Comparison of ENCODE assay signal across 15 cellular contexts in the genomic region with DNA sequence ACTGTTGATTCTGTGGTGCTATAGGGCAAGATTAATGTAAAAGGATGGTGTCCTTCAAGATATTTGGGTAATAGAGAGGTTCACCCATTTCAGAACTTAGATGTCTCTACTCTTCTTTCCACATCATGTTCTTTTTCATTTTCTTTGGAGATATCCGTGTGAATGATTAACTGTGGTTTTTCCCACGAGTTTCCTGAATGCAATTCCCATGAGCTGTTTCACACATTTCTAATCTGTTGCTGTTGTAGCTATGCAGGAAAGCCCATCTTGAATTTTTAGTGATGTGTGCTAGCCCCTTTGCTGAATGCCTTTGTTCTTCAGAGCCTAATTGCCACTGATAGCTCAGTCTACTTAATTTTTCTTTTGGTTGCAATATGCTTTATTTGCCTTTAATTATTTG. TPM values are rescaled to one million over a fixed set of nuclear protein-coding genes. Genes with fewer than 3 reads are reported as not detected.
DNase-seq lines count a peak whose midpoint lies in the region; ATAC-seq, FAIRE-seq and TF ChIP-seq lines count a peak whose summit lies in the region.
"Had no signal": no experiment of that assay in that cellular context is flagged by ENCODE, and none has a peak within 500 bp of the region (broad histone marks: within the 10 kb centered on the region; RNA-seq: fewer than 3 reads in every experiment).

No MANE protein-coding gene starts in this region.

- H3K27ac Mint-ChIP-seq in activated naive CD8-positive, alpha-beta T cell treated with anti-CD3 and anti-CD28 coated beads for 36 hours, result peak overlapping the region; percentile 13
- no peak overlapping the region for H3K27ac Mint-ChIP-seq in activated naive CD8-positive, alpha-beta T cell treated with anti-CD3 and anti-CD28 coated beads, Interleukin-2, amount 50 U/mL, for 24 hours
- H3K27ac Mint-ChIP-seq in astrocyte (ENCODE audit: unreplicated experiment), result peak overlapping the region; percentile 87

- no peak overlapping the region for H2AFZ ChIP-seq in astrocyte (ENCODE audit: low read depth, low read length)

- peak overlapping the region; percentile 50 for H3K27ac ChIP-seq in astrocyte (ENCODE audit: low read depth, low read length)
- H3K27ac ChIP-seq: epithelial cell of prostate, spleen had no signal

- peaks cover 3% of the 10 kb centered on the region for H3K9me3 Mint-ChIP-seq in activated naive CD8-positive, alpha-beta T cell treated with anti-CD3 and anti-CD28 coated beads for 36 hours
- H3K9me3 Mint-ChIP-seq in activated naive CD8-positive, alpha-beta T cell treated with anti-CD3 and anti-CD28 coated beads, Interleukin-2, amount 50 U/mL, for 24 hours, result no peaks in the 10 kb centered on the region
- no peaks in the 10 kb centered on the region for H3K9me3 Mint-ChIP-seq in astrocyte (ENCODE audit: unreplicated experiment)
- H3K9me3 Mint-ChIP-seq: naive thymus-derived CD8-positive, alpha-beta T cell had no signal

- peak overlapping the region; percentile 22 for H3K9ac ChIP-seq in astrocyte (ENCODE audit: low read length)

- no peak for DNase-seq in activated naive CD8-positive, alpha-beta T cell treated with anti-CD3 and anti-CD28 coated beads for 36 hours
- DNase-seq in activated naive CD8-positive, alpha-beta T cell treated with anti-CD3 and anti-CD28 coated beads, Interleukin-2, amount 50 U/mL, for 24 hours, result no peak
- peak; percentile 76 for DNase-seq in astrocyte (ENCODE audit: low read depth)
- DNase-seq in fibroblast of villous mesenchyme (ENCODE audit: low read depth), result peak; percentile 86
- DNase-seq in skeletal muscle cell (ENCODE audit: low read depth), result peak; percentile 9
- no peak for DNase-seq in Right ventricle myocardium superior
- no peak for DNase-seq in activated effector memory CD4-positive, alpha-beta T cell treated with Interleukin-2 at 50 U/mL for 16 hours
- DNase-seq: DMS153; naive thymus-derived CD8-positive, alpha-beta T cell; NCI-H1092; NCI-H510A; spleen had no signal

- TF ChIP-seq CTCF in astrocyte (IDR thresholded peaks at IDR 0.05; ENCODE audit: insufficient read depth, low read depth, low read length) (no peak), fibroblast of villous mesenchyme (IDR thresholded peaks at IDR 0.05; ENCODE audit: insufficient read depth, low read depth, low read length) (no peak)

- H3K27me3 Mint-ChIP-seq in activated naive CD8-positive, alpha-beta T cell treated with anti-CD3 and anti-CD28 coated beads for 36 hours, result no peaks in the 10 kb centered on the region
- H3K27me3 Mint-ChIP-seq in activated naive CD8-positive, alpha-beta T cell treated with anti-CD3 and anti-CD28 coated beads, Interleukin-2, amount 50 U/mL, for 24 hours, result no peaks in the 10 kb centered on the region
- H3K27me3 Mint-ChIP-seq in astrocyte (ENCODE audit: low read depth, unreplicated experiment), result no peaks in the 10 kb centered on the region
- H3K27me3 Mint-ChIP-seq: naive thymus-derived CD8-positive, alpha-beta T cell had no signal

- H3K4me3 ChIP-seq in astrocyte (ENCODE audit: insufficient read depth, low read depth, low read length) (no peak overlapping the region), fibroblast of villous mesenchyme (ENCODE audit: low read depth, low read length) (no peak overlapping the region), skeletal muscle cell (ENCODE audit: low read depth, low read length) (no peak overlapping the region)
- H3K4me3 ChIP-seq: spleen had no signal

- intact Hi-C loops in Right ventricle myocardium superior (cut with DNase I), result no loop called here

- no peak for FAIRE-seq in astrocyte (lab: Jason Lieb, UNC)
- FAIRE-seq: A204.1 had no signal

- peaks cover 5% of the 10 kb centered on the region for H3K36me3 ChIP-seq in astrocyte (ENCODE audit: insufficient read depth, low read length)

- no peaks in the 10 kb centered on the region for H3K9me3 ChIP-seq in astrocyte (ENCODE audit: insufficient read depth, low read depth, low read length)
- H3K9me3 ChIP-seq: spleen had no signal

- H3K4me3 Mint-ChIP-seq in activated naive CD8-positive, alpha-beta T cell treated with anti-CD3 and anti-CD28 coated beads for 36 hours, result no peak overlapping the region
- no peak overlapping the region for H3K4me3 Mint-ChIP-seq in activated naive CD8-positive, alpha-beta T cell treated with anti-CD3 and anti-CD28 coated beads, Interleukin-2, amount 50 U/mL, for 24 hours
- peak overlapping the region; percentile 15 for H3K4me3 Mint-ChIP-seq in astrocyte (ENCODE audit: unreplicated experiment)
- H3K4me3 Mint-ChIP-seq: naive thymus-derived CD8-positive, alpha-beta T cell had no signal

- peaks cover 29% of the 10 kb centered on the region for H3K79me2 ChIP-seq in astrocyte (ENCODE audit: insufficient read depth, low read length)

- H3K4me1 Mint-ChIP-seq in activated naive CD8-positive, alpha-beta T cell treated with anti-CD3 and anti-CD28 coated beads for 36 hours, result peaks cover 14% of the 10 kb centered on the region
- peaks cover 17% of the 10 kb centered on the region for H3K4me1 Mint-ChIP-seq in activated naive CD8-positive, alpha-beta T cell treated with anti-CD3 and anti-CD28 coated beads, Interleukin-2, amount 50 U/mL, for 24 hours
- H3K4me1 Mint-ChIP-seq in astrocyte (ENCODE audit: low read depth, unreplicated experiment), result peaks cover 44% of the 10 kb centered on the region

- H3K4me1 ChIP-seq in astrocyte (ENCODE audit: insufficient read depth, low read length), result peaks cover 14% of the 10 kb centered on the region

- H3K36me3 Mint-ChIP-seq in activated naive CD8-positive, alpha-beta T cell treated with anti-CD3 and anti-CD28 coated beads for 36 hours, result peaks cover 15% of the 10 kb centered on the region
- peaks cover 12% of the 10 kb centered on the region for H3K36me3 Mint-ChIP-seq in activated naive CD8-positive, alpha-beta T cell treated with anti-CD3 and anti-CD28 coated beads, Interleukin-2, amount 50 U/mL, for 24 hours (ENCODE audit: low read depth)
- H3K36me3 Mint-ChIP-seq in astrocyte (ENCODE audit: low read depth, unreplicated experiment), result peaks cover 4% of the 10 kb centered on the region

- H3K27me3 ChIP-seq in astrocyte (ENCODE audit: insufficient read depth, low read length), result no peaks in the 10 kb centered on the region
- H3K27me3 ChIP-seq: spleen had no signal

- ATAC-seq in activated naive CD8-positive, alpha-beta T cell treated with anti-CD3 and anti-CD28 coated beads, Interleukin-2, amount 50 U/mL, for 24 hours, result no peak
- ATAC-seq in HG02623 (IDR thresholded peaks at IDR 0.05; ENCODE audit: unreplicated experiment) (no peak), Right ventricle myocardium superior (ENCODE audit: poor library complexity) (no peak)
- ATAC-seq: naive thymus-derived CD8-positive, alpha-beta T cell had no signal

- H4K20me1 ChIP-seq in astrocyte (ENCODE audit: insufficient read depth, low read length), result peaks cover 14% of the 10 kb centered on the region

- H3K4me2 ChIP-seq in astrocyte (ENCODE audit: low read length), result peak overlapping the region; percentile 43

RNA-seq across cellular contexts. Expression of a gene that starts 27.6 kb away (rescaled TPM):
- total RNA-seq in activated naive CD8-positive, alpha-beta T cell treated with anti-CD3 and anti-CD28 coated beads for 36 hours, result 10 to 100 TPM; 25.2 to 27.7 TPM
- total RNA-seq in astrocyte, result 53.1 and 54.5 TPM in 2 replicates
- total RNA-seq in fibroblast of villous mesenchyme, result 26.7 and 34.5 TPM in 2 replicates
- 30.4 TPM for total RNA-seq in Right ventricle myocardium superior

Comparison
In these comparisons a context has a peak if more than half of its experiments do, and no peak if none do; other contexts are left out.
1. DNase-seq: peak in astrocyte (single experiment), fibroblast of villous mesenchyme (single experiment) and skeletal muscle cell (single experiment); none in activated naive CD8-positive, alpha-beta T cell treated with anti-CD3 and anti-CD28 coated beads for 36 hours (single experiment), activated naive CD8-positive, alpha-beta T cell treated with anti-CD3 and anti-CD28 coated beads, Interleukin-2, amount 50 U/mL, for 24 hours (single experiment), Right ventricle myocardium superior (single experiment) and activated effector memory CD4-positive, alpha-beta T cell treated with Interleukin-2 at 50 U/mL for 16 hours (single experiment).